In the genomic region with DNA sequence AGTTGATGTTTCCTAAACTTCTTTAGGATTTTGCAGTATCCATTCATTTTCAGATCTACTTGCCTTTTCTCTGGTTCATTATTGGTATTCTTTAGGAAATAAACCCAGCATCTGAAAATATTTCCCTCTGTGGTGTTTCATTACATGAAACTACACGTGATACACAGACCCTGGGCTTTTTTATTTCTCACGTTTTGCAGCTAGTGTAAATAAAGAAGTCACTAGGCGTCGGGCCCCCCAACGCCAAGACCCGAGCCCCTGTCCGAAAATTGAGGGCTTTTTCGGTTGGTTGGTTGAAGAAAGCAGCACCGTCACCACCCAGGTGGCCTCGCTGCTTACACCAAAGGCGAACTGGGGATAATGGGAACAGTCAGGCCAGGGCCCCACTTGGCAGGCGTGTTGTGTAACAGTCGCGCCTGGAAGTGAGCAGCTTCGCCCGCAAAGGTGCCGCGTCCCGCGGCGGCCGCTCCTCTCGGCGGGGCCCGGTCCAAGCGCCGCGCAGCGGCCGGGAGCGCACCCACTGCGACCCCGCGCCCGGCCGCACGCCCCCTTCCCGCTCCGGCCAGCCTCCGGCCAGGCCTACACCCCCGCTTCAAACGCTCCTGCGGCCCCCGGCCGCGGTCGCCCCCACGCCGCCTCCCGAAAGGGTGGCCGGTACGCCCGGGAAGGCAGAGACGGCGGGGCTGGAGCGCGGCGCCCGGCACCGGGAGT, we compare ENCODE assay signal across 8 cellular contexts. TPM values are rescaled to one million over a fixed set of nuclear protein-coding genes. Genes with fewer than 3 reads are reported as not detected.
DNase-seq lines count a peak whose midpoint lies in the region; ATAC-seq and TF ChIP-seq lines count a peak whose summit lies in the region.

No MANE protein-coding gene starts in this region.

- H3K27ac ChIP-seq in CD8-positive, alpha-beta T cell (ENCODE audit: low read depth, low read length), result peak overlapping the region; percentile 96
- peak overlapping the region; percentile 90 for H3K27ac ChIP-seq in rectal smooth muscle tissue (ENCODE audit: low read depth, low read length)

- H3K4me3 ChIP-seq in CD8-positive, alpha-beta T cell (ENCODE audit: low read depth, low read length), result peak overlapping the region; percentile 77
- H3K4me3 ChIP-seq in rectal smooth muscle tissue (ENCODE audit: low read length), result peak overlapping the region; percentile 72

- H3K27me3 ChIP-seq in CD8-positive, alpha-beta T cell (ENCODE audit: insufficient read depth, low read length), result no peaks in the 10 kb centered on the region
- no peaks in the 10 kb centered on the region for H3K27me3 ChIP-seq in rectal smooth muscle tissue (ENCODE audit: control insufficient read depth, insufficient read depth, low read length)

- peak overlapping the region; percentile 88 for H3K9ac ChIP-seq in rectal smooth muscle tissue (ENCODE audit: low read length)

- CTCF ChIA-PET in CD8-positive, alpha-beta T cell (lab: Charles Lee), result interaction anchor here (0.7 to 3.7 kb wide), 9 partner anchors 43 to 184 kb away, joined by 3 to 21 read pairs (median 3); no protein-coding TSS in a partner anchor

- peaks cover 11% of the 10 kb centered on the region for H3K36me3 Mint-ChIP-seq in CD8-positive, alpha-beta T cell

- peak overlapping the region; percentile 91 for H3K4me3 Mint-ChIP-seq in CD8-positive, alpha-beta T cell

- H3K4me1 Mint-ChIP-seq in CD8-positive, alpha-beta T cell (ENCODE audit: low read depth), result peaks cover 52% of the 10 kb centered on the region

- no peaks in the 10 kb centered on the region for H3K36me3 ChIP-seq in CD8-positive, alpha-beta T cell (ENCODE audit: insufficient read depth, low read length)
- no peaks in the 10 kb centered on the region for H3K36me3 ChIP-seq in rectal smooth muscle tissue (ENCODE audit: control insufficient read depth, insufficient read depth, low read length)

- H3K27me3 Mint-ChIP-seq in CD8-positive, alpha-beta T cell (ENCODE audit: low read depth), result no peaks in the 10 kb centered on the region

- peak; percentile 26 to 76 (median 47) for DNase-seq in CD8-positive, alpha-beta T cell
- DNase-seq in HS-27A (ENCODE audit: low read depth), result peak; percentile 19
- DNase-seq in T-helper 22 cell (ENCODE audit: low read depth), result peak; percentile 7
- peak; percentile 74 for DNase-seq in astrocyte of the hippocampus (ENCODE audit: low read depth, low spot score)
- peak in 46 of 51 donors; percentile 5 to 81 (median 43) for DNase-seq in hypothalamus (lab: John Stamatoyannopoulos, UW)
- no peak for DNase-seq in DMS114 treated with DMSO at 0.1 percent for 48 hours (lab: John Stamatoyannopoulos, UW; ENCODE audit: unreplicated experiment)

- H3K4me1 ChIP-seq in CD8-positive, alpha-beta T cell (ENCODE audit: insufficient read depth, low read length), result peaks cover 16% of the 10 kb centered on the region
- peaks cover 20% of the 10 kb centered on the region for H3K4me1 ChIP-seq in rectal smooth muscle tissue (ENCODE audit: control insufficient read depth, insufficient read depth, low read length)

- peak; percentile 21 for ATAC-seq in CD8-positive, alpha-beta T cell
- ATAC-seq in GM21381 (IDR thresholded peaks at IDR 0.05; ENCODE audit: unreplicated experiment), result no peak

- intact Hi-C loops in CD8-positive, alpha-beta T cell (cut with DNase I, micrococcal nuclease), result loop anchor here (1.0 to 5.0 kb wide), 10 partner anchors 34 to 913 kb away; partner anchors contain the start of genes CREBL2 (in 2 of the 2), GPR19 (in 2 of the 2), BORCS5 (in 1 of the 2) and ETV6 (in 1 of the 2)

- H3K9me3 Mint-ChIP-seq in CD8-positive, alpha-beta T cell, result peaks cover 6% of the 10 kb centered on the region

- POLR2A ChIA-PET in CD8-positive, alpha-beta T cell (lab: Charles Lee), result interaction anchor here (0.7 to 3.1 kb wide), 25 partner anchors 8 to 205 kb away, joined by 3 to 11 read pairs (median 4); partner anchors contain the start of genes BORCS5 and CDKN1B

- peak overlapping the region; percentile 98 for H3K27ac Mint-ChIP-seq in CD8-positive, alpha-beta T cell

- TF ChIP-seq CTCF in CD8-positive, alpha-beta T cell (IDR thresholded peaks at IDR 0.05), result peak; percentile 5

- H3K9me3 ChIP-seq in CD8-positive, alpha-beta T cell (ENCODE audit: low read length), result no peaks in the 10 kb centered on the region

RNA-seq across cellular contexts. Expression of gene DUSP16, which starts 1.2 kb away (rescaled TPM):
- 10 to 100 TPM; 27.9 to 34.1 TPM for total RNA-seq in CD8-positive, alpha-beta T cell

RNA-seq across cellular contexts. Expression of gene CREBL2, which starts 50.2 kb away (rescaled TPM):
- total RNA-seq in CD8-positive, alpha-beta T cell, result 10 to 100 TPM; 10.2 to 11.8 TPM
